Comparison of ENCODE assay signal across 12 cellular contexts in genomic region chrX:63513825-63514574, GRCh38.
DNase-seq lines count a peak whose midpoint lies in the region; TF ChIP-seq lines count a peak whose summit lies in the region.
"Had no signal": no experiment of that assay in that cellular context is flagged by ENCODE, and none has a peak within 500 bp of the region (broad histone marks: within the 10 kb centered on the region; RNA-seq: fewer than 3 reads in every experiment).

No MANE protein-coding gene starts in this region.

- H3K9ac ChIP-seq in GM23248 (no peak overlapping the region; the same call in 1 of the 2 replicates), mesendoderm (ENCODE audit: low read length) (no peak overlapping the region)

- no peaks in the 10 kb centered on the region; the same call in 1 of the 2 replicates for H3K79me2 ChIP-seq in GM23248 (ENCODE audit: insufficient read depth)
- H3K79me2 ChIP-seq in mesendoderm (ENCODE audit: control insufficient read depth, insufficient read depth, low read length), result no peaks in the 10 kb centered on the region

- no peaks in the 10 kb centered on the region for H4K20me1 ChIP-seq in GM23248 (ENCODE audit: insufficient read depth)

- no peak overlapping the region for H3K4ac ChIP-seq in mesendoderm (ENCODE audit: low read depth, low read length)

- H3K79me1 ChIP-seq in mesendoderm (ENCODE audit: low read length), result no peaks in the 10 kb centered on the region

- no peak overlapping the region for H3K18ac ChIP-seq in mesendoderm (ENCODE audit: low read length)

- in situ Hi-C loops in GM23248 (cut with MboI), result no loop called here

- H2BK15ac ChIP-seq in mesendoderm (replicated peaks; ENCODE audit: low read depth), result no peak overlapping the region

- H3K23ac ChIP-seq in mesendoderm (ENCODE audit: low read length), result no peak overlapping the region

- H2AK5ac ChIP-seq in mesendoderm (ENCODE audit: low read length), result no peak overlapping the region

- H4K5ac ChIP-seq in mesendoderm (ENCODE audit: low read length), result no peak overlapping the region

- H3K27me3 ChIP-seq in GM23248 (replicated peaks; ENCODE audit: insufficient read depth) (no peaks in the 10 kb centered on the region), mesendoderm (ENCODE audit: insufficient read depth, low read length, poor library complexity) (no peaks in the 10 kb centered on the region)
- H3K27me3 ChIP-seq: ovary had no signal

- H3K4me1 ChIP-seq in GM23248 (ENCODE audit: insufficient read depth) (peaks cover 22% of the 10 kb centered on the region), mesendoderm (ENCODE audit: control insufficient read depth, low read depth, low read length) (no peaks in the 10 kb centered on the region)

- no peaks in the 10 kb centered on the region for H3K9me3 ChIP-seq in GM23248 (ENCODE audit: low read depth)
- H3K9me3 ChIP-seq: ovary had no signal

- no peak overlapping the region for H2AFZ ChIP-seq in GM23248

- no peak for TF ChIP-seq CTCF in fibroblast of villous mesenchyme (IDR thresholded peaks at IDR 0.05; ENCODE audit: insufficient read depth, low read depth, low read length)

- no peak overlapping the region for H3K56ac ChIP-seq in mesendoderm (ENCODE audit: low read length)

- H3K4me3 ChIP-seq in GM23248 (peak overlapping the region; percentile 42), fibroblast of villous mesenchyme (ENCODE audit: low read depth, low read length) (no peak overlapping the region), mesendoderm (ENCODE audit: low read length) (no peak overlapping the region)
- H3K4me3 ChIP-seq: ovary had no signal

- no peaks in the 10 kb centered on the region for H3K9me2 ChIP-seq in GM23248 (ENCODE audit: insufficient read depth)

- peaks cover 16% of the 10 kb centered on the region for H3F3A ChIP-seq in GM23248 (ENCODE audit: insufficient read depth)

- H4K8ac ChIP-seq in mesendoderm (ENCODE audit: low read depth, low read length), result no peak overlapping the region

- H3K36me3 ChIP-seq in GM23248 (ENCODE audit: low read depth) (no peaks in the 10 kb centered on the region), mesendoderm (ENCODE audit: control insufficient read depth, insufficient read depth, low read length) (no peaks in the 10 kb centered on the region)
- H3K36me3 ChIP-seq: ovary had no signal

- H3K4me2 ChIP-seq in GM23248 (ENCODE audit: unreplicated experiment) (peak overlapping the region; percentile 62), mesendoderm (ENCODE audit: low read length) (no peak overlapping the region)

- peak; percentile 84 for DNase-seq in GM23248
- peak; percentile 4 for DNase-seq in amniotic epithelial cell (ENCODE audit: low read depth)
- peak; percentile 36 for DNase-seq in fibroblast of villous mesenchyme (ENCODE audit: low read depth)
- peak; percentile 37 for DNase-seq in pulmonary artery endothelial cell (ENCODE audit: low read depth, low spot score)
- DNase-seq in SIG-M5 treated with dmso at 0.1 percent for 504 hours (lab: John Stamatoyannopoulos, UW; ENCODE audit: unreplicated experiment), result no peak
- no peak for DNase-seq in DMS79 (lab: John Stamatoyannopoulos, UW)
- DNase-seq in pons (ENCODE audit: low spot score), result no peak
- no peak for DNase-seq in mesendoderm
- DNase-seq: activated CD8-positive, alpha-beta memory T cell treated with anti-CD3 and anti-CD28 coated beads, Interleukin-2, amount 50 U/mL, for 4 hours; activated naive CD8-positive, alpha-beta T cell treated with anti-CD3 and anti-CD28 coated beads, Interleukin-2, amount 50 U/mL, for 24 hours; Kasumi-1; ovary had no signal

- peak overlapping the region; percentile 72 for H3K27ac ChIP-seq in GM23248
- no peak overlapping the region for H3K27ac ChIP-seq in mesendoderm (ENCODE audit: low read depth, low read length)
- H3K27ac ChIP-seq: ovary had no signal

- 3 to 7% methylated on average over 5 of the region's 5 CpGs for WGBS in GM23248 (ENCODE audit: low coverage in 1 of 2, low lambda C conversion rate in 2 of 2, missing lambda C conversion rate in 2 of 2), 2 experiments
- 100% methylated on average over 1 of the region's 5 CpGs for WGBS in mesendoderm (ENCODE audit: extremely low coverage, insufficient coverage, low lambda C conversion rate)

- no peak overlapping the region for H2BK120ac ChIP-seq in mesendoderm (ENCODE audit: low read depth, low read length)

- no peak overlapping the region for H2BK5ac ChIP-seq in mesendoderm (ENCODE audit: low read length)

Comparison
In these comparisons a context has a peak if more than half of its experiments do, and no peak if none do; other contexts are left out.
1. DNase-seq: peak in GM23248 (single experiment), amniotic epithelial cell (single experiment), fibroblast of villous mesenchyme (single experiment) and pulmonary artery endothelial cell (single experiment); none in SIG-M5 treated with dmso at 0.1 percent for 504 hours (single experiment), DMS79 (single experiment), pons (single experiment) and mesendoderm (single experiment).